ENCODE assay signal across 19 cellular contexts in the genomic region with DNA sequence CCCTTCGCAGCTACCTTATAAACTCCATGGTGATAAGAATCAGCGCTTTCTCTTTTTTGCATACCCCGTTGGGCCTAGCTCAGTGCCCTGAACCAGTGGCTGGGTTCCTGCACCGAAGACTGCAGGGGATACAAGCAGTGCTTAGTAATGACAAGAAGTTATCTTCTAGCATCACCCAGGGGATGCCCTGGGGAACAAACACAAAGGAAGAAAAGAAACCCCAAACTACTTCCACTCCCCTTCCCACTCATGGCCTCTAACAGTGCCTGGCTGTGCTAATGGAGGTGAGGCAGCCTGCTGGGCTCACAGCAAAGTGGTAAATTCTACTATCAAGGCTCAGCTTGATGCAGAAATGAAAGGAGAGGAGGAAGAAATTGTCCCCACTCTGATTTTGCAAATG.
DNase-seq lines count a peak whose midpoint lies in the region; ATAC-seq and TF ChIP-seq lines count a peak whose summit lies in the region.
"Had no signal": no experiment of that assay in that cellular context is flagged by ENCODE, and none has a peak within 500 bp of the region (broad histone marks: within the 10 kb centered on the region; RNA-seq: fewer than 3 reads in every experiment).

No MANE protein-coding gene starts in this region.

- no peak overlapping the region for H3K4me3 ChIP-seq in GM12864 (ENCODE audit: low read depth, low read length)
- no peak overlapping the region for H3K4me3 ChIP-seq in OCI-LY3 (ENCODE audit: low read length)
- no peak overlapping the region for H3K4me3 ChIP-seq in mesendoderm (ENCODE audit: low read length)
- H3K4me3 ChIP-seq: GM23248, K562 had no signal

- H3K56ac ChIP-seq in mesendoderm (ENCODE audit: low read length): no peak overlapping the region

- no peak overlapping the region for H3K23ac ChIP-seq in mesendoderm (ENCODE audit: low read length)

- no peak overlapping the region for H3K27ac ChIP-seq in OCI-LY3 (ENCODE audit: low read length)
- no peak overlapping the region for H3K27ac ChIP-seq in mesendoderm (ENCODE audit: low read depth, low read length)
- H3K27ac ChIP-seq: GM23248 had no signal

- H3K36me3 Mint-ChIP-seq in activated naive CD8-positive, alpha-beta T cell treated with anti-CD3 and anti-CD28 coated beads for 36 hours: no peaks in the 10 kb centered on the region
- H3K36me3 Mint-ChIP-seq: CD4-positive, CD25-positive, alpha-beta regulatory T cell had no signal

- no peaks in the 10 kb centered on the region for H3K9me3 ChIP-seq in OCI-LY3 (ENCODE audit: insufficient read depth, low read length)
- H3K9me3 ChIP-seq: SK-N-SH had no signal

- no peak overlapping the region for H3K18ac ChIP-seq in mesendoderm (ENCODE audit: low read length)

- no peak for DNase-seq in GM12864 (ENCODE audit: low read depth)
- peak; percentile 52 for DNase-seq in mesendoderm
- no peak for DNase-seq in stimulated activated CD8-positive, alpha-beta memory T cell treated with anti-CD3 and anti-CD28 coated beads, Interleukin-4, amount 100 ng/mL, for 48 hours
- DNase-seq in GM13977 (ENCODE audit: low spot score): no peak
- no peak for DNase-seq in activated naive CD8-positive, alpha-beta T cell treated with anti-CD3 and anti-CD28 coated beads for 36 hours
- DNase-seq: ACHN; CD4-positive, CD25-positive, alpha-beta regulatory T cell; GM23248; NCI-H1105; NCI-H1694; NCI-H2081 treated with DMSO at 0.1 percent for 48 hours; NCI-H2227 treated with DMSO at 0.1 percent for 48 hours; NCI-H510A treated with DMSO at 0.1 percent for 48 hours; NCI-H82; SHP77; SK-N-SH had no signal

- H2AK5ac ChIP-seq in mesendoderm (ENCODE audit: low read length): no peak overlapping the region

- H3K79me1 ChIP-seq in mesendoderm (ENCODE audit: low read length): no peaks in the 10 kb centered on the region

- H3K9me3 Mint-ChIP-seq in activated naive CD8-positive, alpha-beta T cell treated with anti-CD3 and anti-CD28 coated beads for 36 hours: peaks cover 2% of the 10 kb centered on the region

- H3K79me2 ChIP-seq in OCI-LY3 (ENCODE audit: low read length): no peaks in the 10 kb centered on the region
- no peaks in the 10 kb centered on the region for H3K79me2 ChIP-seq in mesendoderm (ENCODE audit: control insufficient read depth, insufficient read depth, low read length)

- H3K9ac ChIP-seq in OCI-LY3 (ENCODE audit: low read length) (peak overlapping the region; percentile 1; the same call in 1 of the 2 replicates), mesendoderm (ENCODE audit: low read length) (no peak overlapping the region)
- H3K9ac ChIP-seq: GM23248, SK-N-SH had no signal

- H3K27ac Mint-ChIP-seq in activated naive CD8-positive, alpha-beta T cell treated with anti-CD3 and anti-CD28 coated beads for 36 hours: no peak overlapping the region
- H3K27ac Mint-ChIP-seq: CD4-positive, CD25-positive, alpha-beta regulatory T cell had no signal

- no peak overlapping the region for H2BK15ac ChIP-seq in mesendoderm (replicated peaks; ENCODE audit: low read depth)

- no peak overlapping the region for H3K4ac ChIP-seq in mesendoderm (ENCODE audit: low read depth, low read length)

- no peaks in the 10 kb centered on the region for H3K4me1 Mint-ChIP-seq in activated naive CD8-positive, alpha-beta T cell treated with anti-CD3 and anti-CD28 coated beads for 36 hours
- H3K4me1 Mint-ChIP-seq: CD4-positive, CD25-positive, alpha-beta regulatory T cell had no signal

- no peak overlapping the region for H3K4me3 Mint-ChIP-seq in activated naive CD8-positive, alpha-beta T cell treated with anti-CD3 and anti-CD28 coated beads for 36 hours
- H3K4me3 Mint-ChIP-seq: CD4-positive, CD25-positive, alpha-beta regulatory T cell had no signal

- no peaks in the 10 kb centered on the region for H3K27me3 ChIP-seq in OCI-LY3 (ENCODE audit: low read depth, low read length)
- no peaks in the 10 kb centered on the region for H3K27me3 ChIP-seq in mesendoderm (ENCODE audit: insufficient read depth, low read length, poor library complexity)

- H4K20me1 ChIP-seq in OCI-LY3 (ENCODE audit: insufficient read depth, low read length): no peaks in the 10 kb centered on the region

- H3K27me3 Mint-ChIP-seq in activated naive CD8-positive, alpha-beta T cell treated with anti-CD3 and anti-CD28 coated beads for 36 hours: peaks cover 6% of the 10 kb centered on the region
- H3K27me3 Mint-ChIP-seq: CD4-positive, CD25-positive, alpha-beta regulatory T cell had no signal

- H2AFZ ChIP-seq in OCI-LY3 (ENCODE audit: low read depth, low read length): peak overlapping the region; percentile 46; the same call in 1 of the 2 replicates
- H2AFZ ChIP-seq: GM23248 had no signal

- H4K5ac ChIP-seq in mesendoderm (ENCODE audit: low read length): no peak overlapping the region

- H2BK120ac ChIP-seq in mesendoderm (ENCODE audit: low read depth, low read length): no peak overlapping the region

- WGBS in mesendoderm (ENCODE audit: extremely low coverage, insufficient coverage, low lambda C conversion rate): no CpG with 5 or more reads among the region's 4 CpGs

- H3K4me2 ChIP-seq in OCI-LY3 (ENCODE audit: low read length): peak overlapping the region; percentile 21
- H3K4me2 ChIP-seq in mesendoderm (ENCODE audit: low read length): no peak overlapping the region
- H3K4me2 ChIP-seq: SK-N-SH had no signal

- H3K36me3 ChIP-seq in OCI-LY3 (replicated peaks; ENCODE audit: low read depth, low read length): no peaks in the 10 kb centered on the region
- no peaks in the 10 kb centered on the region for H3K36me3 ChIP-seq in mesendoderm (ENCODE audit: control insufficient read depth, insufficient read depth, low read length)

- peak overlapping the region; percentile 57 for H4K8ac ChIP-seq in mesendoderm (ENCODE audit: low read depth, low read length)

- no peak overlapping the region for H2BK5ac ChIP-seq in mesendoderm (ENCODE audit: low read length)

- H3K4me1 ChIP-seq in OCI-LY3 (ENCODE audit: low read length) (peaks cover 55% of the 10 kb centered on the region), mesendoderm (ENCODE audit: control insufficient read depth, low read depth, low read length) (peaks cover 2% of the 10 kb centered on the region)

- no peak for ATAC-seq in GM19467 (IDR thresholded peaks at IDR 0.05; ENCODE audit: unreplicated experiment)
- ATAC-seq: K562 had no signal

- TF ChIP-seq CTCF in GM12864 (IDR thresholded peaks at IDR 0.05; ENCODE audit: low read depth, low read length, missing control alignments): peak; percentile 13
- peak; percentile 67 for TF ChIP-seq CTCF in OCI-LY3 (IDR thresholded peaks at IDR 0.05; ENCODE audit: low read depth, low read length)
- no peak for TF ChIP-seq CTCF in GM13977 (IDR thresholded peaks at IDR 0.05; ENCODE audit: extremely low read depth, insufficient read depth, missing control alignments)

- in situ Hi-C loops in GM13977 (cut with MboI; ENCODE audit: low pct_unique_long_range_greater_than_20kb, low sequenced_read_pairs, unreplicated experiment): no loop called here
